Comparison of ENCODE assay signal across 8 cellular contexts in genomic region chr19:10566658-10567410, GRCh38. TPM values are rescaled to one million over a fixed set of nuclear protein-coding genes. Genes with fewer than 3 reads are reported as not detected.
DNase-seq lines count a peak whose midpoint lies in the region; ATAC-seq and TF ChIP-seq lines count a peak whose summit lies in the region.

No MANE protein-coding gene starts in this region.

- TF ChIP-seq EP300 in esophagus muscularis mucosa (IDR thresholded peaks at IDR 0.05) = no peak

- H3K4me3 Mint-ChIP-seq in activated CD4-positive, alpha-beta T cell treated with anti-CD3 and anti-CD28 coated beads, Interleukin-2, amount 10 ng/mL, durations not matched to agents 24 days and 14 days = peak overlapping the region; percentile 99

- DNase-seq in CD1c-positive myeloid dendritic cell (ENCODE audit: extremely low spot score) = peak; percentile 65
- DNase-seq in activated CD4-positive, alpha-beta T cell treated with anti-CD3 and anti-CD28 coated beads, Interleukin-2, amount 10 ng/mL, durations not matched to agents 24 days and 14 days = peak; percentile 91
- DNase-seq in esophagus muscularis mucosa (ENCODE audit: extremely low spot score) = no peak
- DNase-seq in superior temporal gyrus (ENCODE audit: extremely low spot score) = no peak

- H3K4me3 ChIP-seq in esophagus muscularis mucosa = peak overlapping the region; percentile 81 to 95 (median 90)
- H3K4me3 ChIP-seq in skeletal muscle tissue (ENCODE audit: low read length in 3 of 3) = peak overlapping the region; percentile 75 to 89 (median 88)

- peak; percentile 24 for ATAC-seq in HG03135 (IDR thresholded peaks at IDR 0.05; ENCODE audit: unreplicated experiment)
- ATAC-seq in GM21526 (IDR thresholded peaks at IDR 0.05; ENCODE audit: low FRiP score, unreplicated experiment) = no peak
- no peak for ATAC-seq in GM19395 (IDR thresholded peaks at IDR 0.05; ENCODE audit: unreplicated experiment)

- H3K9ac ChIP-seq in skeletal muscle tissue (ENCODE audit: low read depth in 1 of 3, low read length in 3 of 3) = peak overlapping the region in 2 of 3 donors; percentile 77 to 81

- TF ChIP-seq POLR2A in esophagus muscularis mucosa (IDR thresholded peaks at IDR 0.05; ENCODE audit: low read depth) = no peak

- no peaks in the 10 kb centered on the region for H3K9me3 Mint-ChIP-seq in activated CD4-positive, alpha-beta T cell treated with anti-CD3 and anti-CD28 coated beads, Interleukin-2, amount 10 ng/mL, durations not matched to agents 24 days and 14 days

- peaks cover 43% of the 10 kb centered on the region for H3K4me1 Mint-ChIP-seq in activated CD4-positive, alpha-beta T cell treated with anti-CD3 and anti-CD28 coated beads, Interleukin-2, amount 10 ng/mL, durations not matched to agents 24 days and 14 days

- H3K27ac ChIP-seq in esophagus muscularis mucosa (replicated peaks in 1 of 4) (peak overlapping the region; percentile 87 to 94 (median 90)), skeletal muscle tissue (ENCODE audit: low read depth, low read length) (peak overlapping the region; percentile 83)

- no peak for TF ChIP-seq CTCF in esophagus muscularis mucosa (IDR thresholded peaks at IDR 0.05)

- H3K36me3 ChIP-seq in esophagus muscularis mucosa = peaks cover 0 to 19% (median 11%) of the 10 kb centered on the region in 4 donors
- peaks cover 3 to 5% (median 4%) of the 10 kb centered on the region in 3 donors for H3K36me3 ChIP-seq in skeletal muscle tissue (ENCODE audit: control insufficient read depth in 3 of 3, insufficient read depth in 3 of 3, low read length in 3 of 3)

- H3K9me3 ChIP-seq in esophagus muscularis mucosa (no peaks in the 10 kb centered on the region), skeletal muscle tissue (ENCODE audit: control insufficient read depth in 3 of 3, low read length in 3 of 3) (no peaks in the 10 kb centered on the region)

- H3K27ac Mint-ChIP-seq in activated CD4-positive, alpha-beta T cell treated with anti-CD3 and anti-CD28 coated beads, Interleukin-2, amount 10 ng/mL, durations not matched to agents 24 days and 14 days = peak overlapping the region; percentile 96

- H3K27me3 ChIP-seq in esophagus muscularis mucosa (no peaks in the 10 kb centered on the region), skeletal muscle tissue (ENCODE audit: control insufficient read depth in 3 of 3, insufficient read depth in 3 of 3, low read length in 3 of 3) (no peaks in the 10 kb centered on the region)

- intact Hi-C loops in activated CD4-positive, alpha-beta T cell treated with anti-CD3 and anti-CD28 coated beads, Interleukin-2, amount 10 ng/mL, durations not matched to agents 24 days and 14 days (cut with micrococcal nuclease) = loop anchor here (1.0 to 10.0 kb wide), 12 partner anchors 14 to 462 kb away; partner anchors contain the start of genes ANGPTL6, CARM1, CDC37 and ICAM1
- intact Hi-C loops in esophagus muscularis mucosa (cut with DNase I) = loop anchor here (5.0 to 10.0 kb wide), 2 partner anchors 65 to 162 kb away; partner anchors contain the start of genes CDC37 and KEAP1

- peaks cover 36 to 51% (median 46%) of the 10 kb centered on the region in 4 donors for H3K4me1 ChIP-seq in esophagus muscularis mucosa
- H3K4me1 ChIP-seq in skeletal muscle tissue (ENCODE audit: control insufficient read depth in 3 of 3, insufficient read depth in 3 of 3, low read length in 3 of 3) = peaks cover 33 to 39% (median 34%) of the 10 kb centered on the region in 3 donors

- WGBS in esophagus muscularis mucosa = 66% methylated on average over 19 of the region's 19 CpGs

- peaks cover 3% of the 10 kb centered on the region for H3K27me3 Mint-ChIP-seq in activated CD4-positive, alpha-beta T cell treated with anti-CD3 and anti-CD28 coated beads, Interleukin-2, amount 10 ng/mL, durations not matched to agents 24 days and 14 days

- peaks cover 39% of the 10 kb centered on the region for H3K36me3 Mint-ChIP-seq in activated CD4-positive, alpha-beta T cell treated with anti-CD3 and anti-CD28 coated beads, Interleukin-2, amount 10 ng/mL, durations not matched to agents 24 days and 14 days (ENCODE audit: low read depth)

RNA-seq across cellular contexts. Expression of gene KRI1, which starts 1.0 kb away (rescaled TPM):
- total RNA-seq in activated CD4-positive, alpha-beta T cell treated with anti-CD3 and anti-CD28 coated beads, Interleukin-2, amount 10 ng/mL, durations not matched to agents 24 days and 14 days = 84.0 and 90.6 TPM in 2 replicates
- 10 to 100 TPM; 13.7 to 23.9 (median 16.0) TPM for total RNA-seq in esophagus muscularis mucosa
- 5.2 TPM for total RNA-seq in skeletal muscle tissue

RNA-seq across cellular contexts. Expression of gene CDKN2D, which starts 1.9 kb away (rescaled TPM):
- total RNA-seq in activated CD4-positive, alpha-beta T cell treated with anti-CD3 and anti-CD28 coated beads, Interleukin-2, amount 10 ng/mL, durations not matched to agents 24 days and 14 days = 41.0 and 44.2 TPM in 2 replicates
- total RNA-seq in esophagus muscularis mucosa (10 to 100 TPM; 11.2 to 30.0 (median 18.3) TPM), skeletal muscle tissue (16.7 TPM)

RNA-seq across cellular contexts. Expression of gene AP1M2, which starts 20.3 kb away (rescaled TPM):
- not detected in 2 replicates for total RNA-seq in activated CD4-positive, alpha-beta T cell treated with anti-CD3 and anti-CD28 coated beads, Interleukin-2, amount 10 ng/mL, durations not matched to agents 24 days and 14 days
- total RNA-seq in esophagus muscularis mucosa (not detected), skeletal muscle tissue (3.1 TPM)

RNA-seq across cellular contexts. Expression of gene ATG4D, which starts 23.1 kb away (rescaled TPM):
- total RNA-seq in activated CD4-positive, alpha-beta T cell treated with anti-CD3 and anti-CD28 coated beads, Interleukin-2, amount 10 ng/mL, durations not matched to agents 24 days and 14 days = 36.7 and 40.8 TPM in 2 replicates
- total RNA-seq in esophagus muscularis mucosa (10 to 100 TPM; 18.2 to 44.1 (median 29.7) TPM), skeletal muscle tissue (20.4 TPM)

RNA-seq across cellular contexts. Expression of gene S1PR5, which starts 49.6 kb away (rescaled TPM):
- total RNA-seq in activated CD4-positive, alpha-beta T cell treated with anti-CD3 and anti-CD28 coated beads, Interleukin-2, amount 10 ng/mL, durations not matched to agents 24 days and 14 days = not detected in 2 replicates
- total RNA-seq in esophagus muscularis mucosa = not detected
- total RNA-seq in skeletal muscle tissue = 1.6 TPM

Comparison
In these comparisons a context has a peak if more than half of its experiments do, and no peak if none do; other contexts are left out.
1. DNase-seq: peak in CD1c-positive myeloid dendritic cell (single experiment) and activated CD4-positive, alpha-beta T cell treated with anti-CD3 and anti-CD28 coated beads, Interleukin-2, amount 10 ng/mL, durations not matched to agents 24 days and 14 days (single experiment); none in esophagus muscularis mucosa (single experiment) and superior temporal gyrus (single experiment).